Comparison of ENCODE assay signal across 9 cellular contexts in genomic region chr2:177261115-177261779, GRCh38.
DNase-seq lines count a peak whose midpoint lies in the region; ATAC-seq and TF ChIP-seq lines count a peak whose summit lies in the region.
"Had no signal": no experiment of that assay in that cellular context is flagged by ENCODE, and none has a peak within 500 bp of the region (broad histone marks: within the 10 kb centered on the region; RNA-seq: fewer than 3 reads in every experiment).

No MANE protein-coding gene starts in this region.

- H3K9ac ChIP-seq in SK-N-MC (ENCODE audit: insufficient read length): peak overlapping the region; percentile 98

- H3K4me3 ChIP-seq in GM12864 (ENCODE audit: low read depth, low read length) (peak overlapping the region; percentile 96; the same call in 1 of the 2 replicates), SK-N-MC (peak overlapping the region; percentile 91), fibroblast of mammary gland (ENCODE audit: control insufficient read depth, low read depth, low read length) (peak overlapping the region; percentile 69), skeletal muscle cell (ENCODE audit: low read depth, low read length) (peak overlapping the region; percentile 86)

- DNase-seq in GM12864 (ENCODE audit: low read depth) (no peak), SK-N-MC (ENCODE audit: low read depth, low spot score) (no peak), fibroblast of mammary gland (ENCODE audit: low read depth) (no peak), skeletal muscle cell (ENCODE audit: low read depth) (no peak), KBM-7 (no peak)
- DNase-seq in stimulated activated naive CD4-positive, alpha-beta T cell (lab: John Stamatoyannopoulos, UW): no peak
- DNase-seq: MV-4-11 had no signal

- peaks cover 38% of the 10 kb centered on the region for H3K36me3 ChIP-seq in SK-N-MC (ENCODE audit: insufficient read depth, low read length)

- peaks cover 5% of the 10 kb centered on the region; the same call in 1 of the 2 replicates for H3K9me3 ChIP-seq in SK-N-MC (ENCODE audit: low read depth, low read length)

- ATAC-seq in HG03175 (IDR thresholded peaks at IDR 0.05; ENCODE audit: unreplicated experiment): no peak
- ATAC-seq in GM19455 (IDR thresholded peaks at IDR 0.05; ENCODE audit: unreplicated experiment): no peak

- H3K27ac ChIP-seq in SK-N-MC: peak overlapping the region; percentile 34; the same call in 1 of the 2 replicates

- in situ Hi-C loops in KBM-7 (cut with MboI; ENCODE audit: low pct_unique_long_range_greater_than_20kb, low sequenced_read_pairs): no loop called here

- no peak for TF ChIP-seq CTCF in GM12864 (IDR thresholded peaks at IDR 0.05; ENCODE audit: low read depth, low read length, missing control alignments)
- TF ChIP-seq CTCF in fibroblast of mammary gland (conservative IDR thresholded peaks at IDR 0.05; ENCODE audit: control insufficient read depth, insufficient read depth, low read depth, low read length): no peak
